ENCODE assay signal across 15 cellular contexts in the genomic region with DNA sequence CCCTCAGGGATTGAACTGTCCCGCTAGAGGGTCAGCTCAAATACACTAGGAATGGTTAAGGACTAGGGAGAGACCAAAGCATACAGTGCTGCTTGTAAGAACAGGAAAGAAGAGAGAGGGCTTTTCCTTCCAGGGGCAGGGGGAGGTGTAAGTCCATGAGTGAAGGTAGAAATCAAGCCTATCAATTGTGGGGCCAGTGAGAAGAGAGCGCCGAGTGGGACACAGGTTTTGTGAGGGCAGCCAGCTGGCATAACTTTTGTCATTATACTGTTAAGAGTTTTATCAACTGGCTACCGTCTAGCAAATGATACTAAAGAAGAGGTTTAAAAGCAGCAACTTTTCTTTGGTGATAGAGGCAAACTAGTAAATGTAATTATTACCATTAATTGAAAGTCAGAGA. TPM values are rescaled to one million over a fixed set of nuclear protein-coding genes. Genes with fewer than 3 reads are reported as not detected.
DNase-seq lines count a peak whose midpoint lies in the region; ATAC-seq and TF ChIP-seq lines count a peak whose summit lies in the region.
"Had no signal": no experiment of that assay in that cellular context is flagged by ENCODE, and none has a peak within 500 bp of the region (broad histone marks: within the 10 kb centered on the region; RNA-seq: fewer than 3 reads in every experiment).

No MANE protein-coding gene starts in this region.

- no peak for DNase-seq in Right ventricle myocardium superior
- no peak for DNase-seq in Right ventricle myocardium inferior (ENCODE audit: missing footprints)
- DNase-seq in nephron progenitor cell: no peak
- no peak for DNase-seq in gastrocnemius medialis
- no peak for DNase-seq in osteoblast (ENCODE audit: insufficient read length, low spot score, missing footprints)
- DNase-seq in BE2C: no peak
- DNase-seq in stimulated activated CD4-positive, alpha-beta T cell treated with anti-CD3 and anti-CD28 coated beads, Interleukin-15, amount 100 ng/mL, for 24 hours: no peak
- DNase-seq: AML-193; Calu3; CD4-positive, CD25-positive, alpha-beta regulatory T cell; DMS79; GM23248 had no signal

- H3K4me1 ChIP-seq in gastrocnemius medialis (peaks cover 24 to 42% of the 10 kb centered on the region in 2 donors), osteoblast (ENCODE audit: insufficient read depth, low read length) (no peaks in the 10 kb centered on the region), BE2C (no peaks in the 10 kb centered on the region)

- peak overlapping the region; percentile 87 for H3K27ac Mint-ChIP-seq in nephron progenitor cell
- H3K27ac Mint-ChIP-seq: CD4-positive, CD25-positive, alpha-beta regulatory T cell had no signal

- H3K9me3 ChIP-seq in gastrocnemius medialis (no peaks in the 10 kb centered on the region), osteoblast (ENCODE audit: low read depth, low read length) (no peaks in the 10 kb centered on the region), BE2C (no peaks in the 10 kb centered on the region)
- H3K9me3 ChIP-seq: BLaER1 treated with 17β-estradiol and CSF1 and Interleukin-3, amounts not matched to agents 10 nM and 100 nM had no signal

- no peaks in the 10 kb centered on the region for H4K20me1 ChIP-seq in osteoblast (ENCODE audit: insufficient read depth, low read length)
- H4K20me1 ChIP-seq: BLaER1 treated with 17β-estradiol and CSF1 and Interleukin-3, amounts not matched to agents 10 nM and 100 nM had no signal

- in situ Hi-C loops in gastrocnemius medialis (cut with MboI; ENCODE audit: low sequenced_read_pairs in 4 of 4): no loop called here

- H3K27ac ChIP-seq in gastrocnemius medialis: peak overlapping the region; percentile 50 to 93 (median 59)
- H3K27ac ChIP-seq in osteoblast (ENCODE audit: low read depth, low read length): no peak overlapping the region
- H3K27ac ChIP-seq: 22Rv1; BLaER1 treated with 17β-estradiol and CSF1 and Interleukin-3, amounts not matched to agents 10 nM and 100 nM; GM23248 had no signal

- no peak overlapping the region for H3K4me3 Mint-ChIP-seq in nephron progenitor cell
- H3K4me3 Mint-ChIP-seq: CD4-positive, CD25-positive, alpha-beta regulatory T cell had no signal

- ATAC-seq in Right ventricle myocardium superior (ENCODE audit: poor library complexity) (peak; percentile 51), Right ventricle myocardium inferior (no peak), gastrocnemius medialis (no peak)
- ATAC-seq: GM12878 had no signal

- TF ChIP-seq POLR2A in gastrocnemius medialis (IDR thresholded peaks at IDR 0.05): no peak

- H3K36me3 Mint-ChIP-seq in nephron progenitor cell (ENCODE audit: low read depth): no peaks in the 10 kb centered on the region

- H3K27me3 ChIP-seq in gastrocnemius medialis (no peaks in the 10 kb centered on the region), osteoblast (ENCODE audit: insufficient read depth, low read length) (no peaks in the 10 kb centered on the region), BE2C (no peaks in the 10 kb centered on the region)
- H3K27me3 ChIP-seq: BLaER1 treated with 17β-estradiol and CSF1 and Interleukin-3, amounts not matched to agents 10 nM and 100 nM had no signal

- TF ChIP-seq CTCF in nephron progenitor cell (IDR thresholded peaks at IDR 0.05): no peak
- TF ChIP-seq CTCF in gastrocnemius medialis (IDR thresholded peaks at IDR 0.05 in 4 of 5, conservative IDR thresholded peaks at IDR 0.05 in 1 of 5): no peak
- TF ChIP-seq CTCF in osteoblast (IDR thresholded peaks at IDR 0.05; ENCODE audit: extremely low read depth, low read depth, low read length): no peak
- no peak for TF ChIP-seq CTCF in BE2C (IDR thresholded peaks at IDR 0.05; ENCODE audit: low read depth, low read length)

- no peak overlapping the region for H3K4me2 ChIP-seq in osteoblast (ENCODE audit: insufficient read depth, low read length)
- H3K4me2 ChIP-seq: BLaER1 treated with 17β-estradiol and CSF1 and Interleukin-3, amounts not matched to agents 10 nM and 100 nM had no signal

- no peak overlapping the region for H3K4me3 ChIP-seq in gastrocnemius medialis
- no peak overlapping the region for H3K4me3 ChIP-seq in osteoblast (ENCODE audit: insufficient read depth, low read length)
- no peak overlapping the region for H3K4me3 ChIP-seq in BE2C (ENCODE audit: low read depth, low read length)
- H3K4me3 ChIP-seq: BLaER1 treated with 17β-estradiol and CSF1 and Interleukin-3, amounts not matched to agents 10 nM and 100 nM; GM12878; GM23248 had no signal

- no peaks in the 10 kb centered on the region for H3K79me2 ChIP-seq in osteoblast (ENCODE audit: insufficient read depth, low read length)

- intact Hi-C loops in Right ventricle myocardium superior (cut with DNase I): no loop called here
- intact Hi-C loops in Right ventricle myocardium inferior (cut with DNase I): no loop called here
- intact Hi-C loops in gastrocnemius medialis (cut with DNase I; ENCODE audit: low total_unique reads): no loop called here

- peaks cover 37% of the 10 kb centered on the region for H3K4me1 Mint-ChIP-seq in nephron progenitor cell
- H3K4me1 Mint-ChIP-seq: CD4-positive, CD25-positive, alpha-beta regulatory T cell had no signal

- no peaks in the 10 kb centered on the region for H3K9me3 Mint-ChIP-seq in nephron progenitor cell
- H3K9me3 Mint-ChIP-seq: CD4-positive, CD25-positive, alpha-beta regulatory T cell had no signal

- H2AFZ ChIP-seq in osteoblast (ENCODE audit: low read length): no peak overlapping the region
- H2AFZ ChIP-seq: GM23248 had no signal

- H3K36me3 ChIP-seq in gastrocnemius medialis (peaks cover 0 to 81% of the 10 kb centered on the region in 2 donors), osteoblast (ENCODE audit: insufficient read depth, low read length) (peaks cover 89% of the 10 kb centered on the region), BE2C (no peaks in the 10 kb centered on the region)
- H3K36me3 ChIP-seq: BLaER1 treated with 17β-estradiol and CSF1 and Interleukin-3, amounts not matched to agents 10 nM and 100 nM had no signal

- no peaks in the 10 kb centered on the region for H3K27me3 Mint-ChIP-seq in nephron progenitor cell (ENCODE audit: low read depth, poor library complexity)
- H3K27me3 Mint-ChIP-seq: CD4-positive, CD25-positive, alpha-beta regulatory T cell had no signal

RNA-seq across cellular contexts. Expression of a gene that starts 45.0 kb away (rescaled TPM):
- 49.6 TPM for total RNA-seq in Right ventricle myocardium superior
- 48.1 TPM for total RNA-seq in Right ventricle myocardium inferior
- 100 to 1,000 TPM in 3 of 4 donors, 10 to 100 TPM in 1; 96.0 to 581 (median 167) TPM for total RNA-seq in gastrocnemius medialis
- total RNA-seq in osteoblast: 213 and 294 TPM in 2 replicates
- polyA plus RNA-seq in BE2C (2012; ENCODE audit: insufficient read depth, insufficient read length, low read depth): 8.1 TPM
